ENCODE assay signal across 8 cellular contexts in the genomic region with DNA sequence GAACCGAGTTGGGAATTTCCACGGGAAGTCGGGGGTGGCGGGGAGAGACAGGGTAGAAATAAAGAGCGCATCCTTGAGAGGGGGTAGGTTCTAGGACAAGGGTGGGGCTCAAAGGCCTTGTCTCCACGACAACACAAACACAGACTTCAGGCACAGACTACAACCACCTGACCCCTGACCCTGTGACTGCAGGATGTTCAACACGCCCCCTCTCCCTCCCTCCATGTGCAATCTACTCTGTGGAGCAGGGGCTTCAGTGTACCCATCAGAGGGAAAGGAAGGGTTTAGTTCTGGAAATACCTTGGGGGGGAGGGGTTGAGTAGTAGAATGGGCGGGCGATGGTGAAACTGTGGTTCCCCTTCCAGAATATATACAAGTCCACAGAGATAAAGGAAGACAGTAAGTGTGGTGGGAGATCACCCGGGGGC.
DNase-seq lines count a peak whose midpoint lies in the region; ATAC-seq lines count a peak whose summit lies in the region.

No MANE protein-coding gene starts in this region.

- ATAC-seq in HG03432 (IDR thresholded peaks at IDR 0.05; ENCODE audit: unreplicated experiment) = no peak

- H3K9ac ChIP-seq in mucosa of rectum (ENCODE audit: low read depth in 1 of 2, low read length in 2 of 2) = peak overlapping the region; percentile 99 to 100

- H3K27me3 ChIP-seq in ACC112 (ENCODE audit: insufficient read depth, low read length) = no peaks in the 10 kb centered on the region
- no peaks in the 10 kb centered on the region for H3K27me3 ChIP-seq in mucosa of rectum (ENCODE audit: control insufficient read depth in 2 of 2, insufficient read depth in 2 of 2, low read length in 2 of 2)

- H3K79me2 ChIP-seq in ACC112 (ENCODE audit: control insufficient read depth, insufficient read depth, low read length, unreplicated experiment) = peaks cover 51% of the 10 kb centered on the region

- H3K4me1 ChIP-seq in ACC112 (ENCODE audit: control insufficient read depth, insufficient read depth, low read length, unreplicated experiment) (peaks cover 29% of the 10 kb centered on the region), mucosa of rectum (ENCODE audit: control insufficient read depth in 2 of 2, insufficient read depth in 2 of 2, low read length in 2 of 2) (peaks cover 44 to 45% of the 10 kb centered on the region in 2 donors)

- H3K9me3 ChIP-seq in mucosa of rectum (ENCODE audit: control insufficient read depth in 2 of 2, low read length in 2 of 2) = no peaks in the 10 kb centered on the region

- H3K27ac ChIP-seq in ACC112 (ENCODE audit: low read depth, low read length) (peak overlapping the region; percentile 93), epithelial cell of prostate (peak overlapping the region; percentile 89), mucosa of rectum (ENCODE audit: low read depth in 2 of 2, low read length in 2 of 2) (peak overlapping the region; percentile 99)

- peaks cover 4% of the 10 kb centered on the region; the same call in 1 of the 2 replicates for H3K36me3 ChIP-seq in ACC112 (ENCODE audit: insufficient read depth, low read length)
- H3K36me3 ChIP-seq in mucosa of rectum (ENCODE audit: control insufficient read depth in 2 of 2, insufficient read depth in 2 of 2, low read length in 2 of 2) = peaks cover 11 to 12% of the 10 kb centered on the region in 2 donors

- H3K4me3 ChIP-seq in ACC112 (ENCODE audit: low read depth, low read length) (peak overlapping the region; percentile 97), mucosa of rectum (ENCODE audit: low read length in 2 of 2) (peak overlapping the region; percentile 97 to 100)

- H2AFZ ChIP-seq in ACC112 (ENCODE audit: low read length, unreplicated experiment) = no peak overlapping the region

- DNase-seq in GM19238 (ENCODE audit: insufficient read length, low spot score) (peak; percentile 22), epithelial cell of prostate (ENCODE audit: low read depth, low spot score) (no peak)
- peak; percentile 37 for DNase-seq in NK-92 treated with Interleukin-12 subunit alpha and Interleukin-12 subunit beta, amount 100 ng/mL, for 24 hours (lab: John Stamatoyannopoulos, UW)
- peak; percentile 57 for DNase-seq in activated CD8-positive, alpha-beta memory T cell treated with anti-CD3 and anti-CD28 coated beads, Interleukin-2, amount 50 U/mL, for 4 hours
- peak; percentile 61 to 83 (median 68) for DNase-seq in stimulated activated naive CD4-positive, alpha-beta T cell (lab: John Stamatoyannopoulos, UW)
